Comparison of ENCODE assay signal across 37 cellular contexts in the genomic region with DNA sequence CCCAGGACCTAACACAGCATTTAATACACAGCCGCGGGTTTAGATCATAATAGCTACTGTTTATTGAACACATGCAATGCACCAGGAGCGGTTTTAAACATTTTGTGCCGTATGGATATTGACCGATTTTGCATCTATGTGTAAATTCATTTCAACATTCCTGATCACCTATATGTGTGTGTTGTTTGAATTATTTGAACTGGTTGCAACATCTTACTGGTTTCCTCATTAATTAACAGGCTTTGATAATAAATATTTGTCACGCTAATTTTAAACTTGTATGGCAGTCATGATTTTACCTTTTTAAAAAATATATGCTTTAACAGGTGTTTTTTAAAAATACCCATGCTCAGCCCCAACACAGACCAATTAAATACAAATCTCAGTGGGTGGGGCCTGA.
"Had no signal": no experiment of that assay in that cellular context is flagged by ENCODE, and none has a peak within 500 bp of the region (broad histone marks: within the 10 kb centered on the region; RNA-seq: fewer than 3 reads in every experiment).

No MANE protein-coding gene starts in this region.

- H3K36me3 ChIP-seq: adrenal gland, brain microvascular endothelial cell, breast epithelium had no signal

- H3K27ac Mint-ChIP-seq: activated B cell treated with CpG ODN at 0.5 μM for 24 hours; activated CD4-positive, alpha-beta memory T cell treated with anti-CD3 and anti-CD28 coated beads for 36 hours; activated CD4-positive, alpha-beta T cell treated with anti-CD3 and anti-CD28 coated beads, Interleukin-2, amount 10 ng/mL, durations not matched to agents 24 days and 14 days; activated CD8-positive, alpha-beta T cell treated with anti-CD3 and anti-CD28 coated beads for 36 hours; activated naive CD4-positive, alpha-beta T cell treated with anti-CD3 and anti-CD28 coated beads for 36 hours; activated naive CD4-positive, alpha-beta T cell treated with anti-CD3 and anti-CD28 coated beads, Interleukin-2, amount 50 U/mL, for 72 hours; activated naive CD8-positive, alpha-beta T cell treated with anti-CD3 and anti-CD28 coated beads for 36 hours; activated T-cell treated with anti-CD3 and anti-CD28 coated beads, Interleukin-2, amount 50 U/mL, for 72 hours; activated T-helper 1 cell treated with anti-CD3 and anti-CD28 coated beads, Interleukin-12 subunit alpha, Interleukin-12 subunit beta, Interleukin-2, Interleukin-4 antibody, amounts not matched to agents 30 ng/mL and 10 ng/mL and 1 ng/mL, durations not matched to agents 14 hours and 24 hours and 36 hours; activated T-helper 17 cell treated with anti-CD3 and anti-CD28 coated beads, Interleukin-2, amount 50 U/mL, for 72 hours; T-helper 1 cell treated with Interleukin-12 subunit alpha and Interleukin-12 subunit beta and Interleukin-4 antibody, amounts not matched to agents 30 μg/mL and 1 μg/mL, for 36 hours; T-helper 2 cell treated with Interferon-gamma antibody and Interleukin-4, amounts not matched to agents 5 μg/mL and 100 μg/mL, for 36 hours had no signal

- H3K4me3 ChIP-seq: adrenal gland, body of pancreas, breast epithelium had no signal

- H3K4me1 Mint-ChIP-seq: activated B cell treated with CpG ODN at 0.5 μM for 24 hours; activated CD4-positive, alpha-beta T cell treated with anti-CD3 and anti-CD28 coated beads, Interleukin-2, amount 10 ng/mL, durations not matched to agents 24 days and 14 days; activated naive CD8-positive, alpha-beta T cell treated with anti-CD3 and anti-CD28 coated beads for 36 hours; activated T-helper 17 cell treated with anti-CD3 and anti-CD28 coated beads, Interleukin-2, amount 50 U/mL, for 72 hours had no signal

- H3K4me3 Mint-ChIP-seq: activated B cell treated with CpG ODN at 0.5 μM for 24 hours; activated CD4-positive, alpha-beta memory T cell treated with anti-CD3 and anti-CD28 coated beads for 36 hours; activated CD4-positive, alpha-beta T cell treated with anti-CD3 and anti-CD28 coated beads, Interleukin-2, amount 10 ng/mL, durations not matched to agents 24 days and 14 days; activated CD8-positive, alpha-beta T cell treated with anti-CD3 and anti-CD28 coated beads for 36 hours; activated naive CD4-positive, alpha-beta T cell treated with anti-CD3 and anti-CD28 coated beads for 36 hours; activated naive CD8-positive, alpha-beta T cell treated with anti-CD3 and anti-CD28 coated beads for 36 hours; activated T-cell treated with anti-CD3 and anti-CD28 coated beads, Interleukin-2, amount 50 U/mL, for 4 hours; activated T-cell treated with anti-CD3 and anti-CD28 coated beads, Interleukin-2, amount 50 U/mL, for 72 hours; activated T-helper 1 cell treated with anti-CD3 and anti-CD28 coated beads, Interleukin-12 subunit alpha, Interleukin-12 subunit beta, Interleukin-2, Interleukin-4 antibody, amounts not matched to agents 30 ng/mL and 10 ng/mL and 1 ng/mL, durations not matched to agents 14 hours and 24 hours and 36 hours; activated T-helper 17 cell treated with anti-CD3 and anti-CD28 coated beads, Interleukin-2, amount 50 U/mL, for 72 hours; T-helper 1 cell treated with Interleukin-12 subunit alpha and Interleukin-12 subunit beta and Interleukin-4 antibody, amounts not matched to agents 30 μg/mL and 1 μg/mL, for 36 hours; T-helper 2 cell treated with Interferon-gamma antibody and Interleukin-4, amounts not matched to agents 5 μg/mL and 100 μg/mL, for 36 hours had no signal

- DNase-seq: activated B cell treated with CpG ODN at 0.5 μM for 24 hours; activated CD4-positive, alpha-beta memory T cell treated with anti-CD3 and anti-CD28 coated beads for 36 hours; activated CD4-positive, alpha-beta T cell treated with anti-CD3 and anti-CD28 coated beads for 4 hours; activated CD4-positive, alpha-beta T cell treated with anti-CD3 and anti-CD28 coated beads, Interleukin-2, amount 10 ng/mL, durations not matched to agents 24 days and 14 days; activated CD4-positive, alpha-beta T cell treated with anti-CD3 and anti-CD28 coated beads, Interleukin-2, amount 50 U/mL, for 1 hour; activated CD4-positive, alpha-beta T cell treated with anti-CD3 and anti-CD28 coated beads, Interleukin-2, amount 50 U/mL, for 4 hours; activated CD4-positive, CD25-positive, alpha-beta regulatory T cell treated with anti-CD3 and anti-CD28 coated beads, Interleukin-2, amount 50 U/mL, for 72 hours; activated CD8-positive, alpha-beta memory T cell treated with anti-CD3 and anti-CD28 coated beads, Interleukin-2, amount 50 U/mL, for 4 hours; activated CD8-positive, alpha-beta T cell treated with anti-CD3 and anti-CD28 coated beads for 36 hours; activated effector memory CD4-positive, alpha-beta T cell treated with anti-CD3 and anti-CD28 coated beads, Interleukin-2, amount 50 U/mL, for 16 hours; activated gamma-delta T cell treated with Interleukin-2 at 50 U/mL for 16 hours; activated naive CD4-positive, alpha-beta T cell; activated naive CD4-positive, alpha-beta T cell treated with anti-CD3 and anti-CD28 coated beads for 36 hours; activated naive CD4-positive, alpha-beta T cell treated with anti-CD3 and anti-CD28 coated beads, Interleukin-2, amount 50 U/mL, for 16 hours; activated naive CD8-positive, alpha-beta T cell treated with anti-CD3 and anti-CD28 coated beads for 36 hours; activated T-cell treated with anti-CD3 and anti-CD28 coated beads for 4 hours; activated T-cell treated with anti-CD3 and anti-CD28 coated beads, Interleukin-2, amount 50 U/mL, for 1 hour; activated T-cell treated with anti-CD3 and anti-CD28 coated beads, Interleukin-2, amount 50 U/mL, for 4 hours; activated T-cell treated with anti-CD3 and anti-CD28 coated beads, Interleukin-2, amount 50 U/mL, for 72 hours; adrenal gland; amniotic stem cell; aorta; body of pancreas; brain microvascular endothelial cell; central memory CD4-positive, alpha-beta T cell; T-helper 1 cell; T-helper 2 cell; T-helper 9 cell had no signal

- FAIRE-seq: astrocyte, TTC549 had no signal

- H3K9me3 Mint-ChIP-seq: activated B cell treated with CpG ODN at 0.5 μM for 24 hours; activated CD4-positive, alpha-beta memory T cell treated with anti-CD3 and anti-CD28 coated beads for 36 hours; activated CD4-positive, alpha-beta T cell treated with anti-CD3 and anti-CD28 coated beads, Interleukin-2, amount 10 ng/mL, durations not matched to agents 24 days and 14 days; activated CD8-positive, alpha-beta T cell treated with anti-CD3 and anti-CD28 coated beads for 36 hours; activated naive CD4-positive, alpha-beta T cell treated with anti-CD3 and anti-CD28 coated beads for 36 hours; activated naive CD4-positive, alpha-beta T cell treated with anti-CD3 and anti-CD28 coated beads, Interleukin-2, amount 50 U/mL, for 72 hours; activated naive CD8-positive, alpha-beta T cell treated with anti-CD3 and anti-CD28 coated beads for 36 hours; activated T-cell treated with anti-CD3 and anti-CD28 coated beads, Interleukin-2, amount 50 U/mL, for 4 hours; activated T-cell treated with anti-CD3 and anti-CD28 coated beads, Interleukin-2, amount 50 U/mL, for 72 hours; activated T-helper 1 cell treated with anti-CD3 and anti-CD28 coated beads, Interleukin-12 subunit alpha, Interleukin-12 subunit beta, Interleukin-2, Interleukin-4 antibody, amounts not matched to agents 30 ng/mL and 10 ng/mL and 1 ng/mL, durations not matched to agents 14 hours and 24 hours and 36 hours; activated T-helper 17 cell treated with anti-CD3 and anti-CD28 coated beads, Interleukin-2, amount 50 U/mL, for 72 hours; T-helper 1 cell treated with Interleukin-12 subunit alpha and Interleukin-12 subunit beta and Interleukin-4 antibody, amounts not matched to agents 30 μg/mL and 1 μg/mL, for 36 hours; T-helper 2 cell treated with Interferon-gamma antibody and Interleukin-4, amounts not matched to agents 5 μg/mL and 100 μg/mL, for 36 hours had no signal

- H3K36me3 Mint-ChIP-seq: activated CD4-positive, alpha-beta memory T cell treated with anti-CD3 and anti-CD28 coated beads for 36 hours; activated naive CD4-positive, alpha-beta T cell treated with anti-CD3 and anti-CD28 coated beads, Interleukin-2, amount 50 U/mL, for 72 hours; activated naive CD8-positive, alpha-beta T cell treated with anti-CD3 and anti-CD28 coated beads for 36 hours had no signal

- H3K4me1 ChIP-seq: adrenal gland, breast epithelium had no signal

- H3K27me3 Mint-ChIP-seq: activated naive CD8-positive, alpha-beta T cell treated with anti-CD3 and anti-CD28 coated beads for 36 hours had no signal

- H3K9me3 ChIP-seq: adrenal gland, body of pancreas, breast epithelium had no signal

- H3K27me3 ChIP-seq: adrenal gland, body of pancreas, breast epithelium had no signal

- H3K27ac ChIP-seq: adrenal gland, body of pancreas, brain microvascular endothelial cell, breast epithelium, VCaP had no signal
